Comparison of ENCODE assay signal across 12 cellular contexts in genomic region chr19:2057484-2058469, GRCh38. TPM values are rescaled to one million over a fixed set of nuclear protein-coding genes. Genes with fewer than 3 reads are reported as not detected.
DNase-seq lines count a peak whose midpoint lies in the region; ATAC-seq, FAIRE-seq and TF ChIP-seq lines count a peak whose summit lies in the region.
"Had no signal": no experiment of that assay in that cellular context is flagged by ENCODE, and none has a peak within 500 bp of the region (broad histone marks: within the 10 kb centered on the region; RNA-seq: fewer than 3 reads in every experiment).

No MANE protein-coding gene starts in this region.

- H3K9ac ChIP-seq in HUES6 (ENCODE audit: low read length) (no peak overlapping the region), keratinocyte (ENCODE audit: control insufficient read depth, extremely low read depth, insufficient read depth, low read length) (no peak overlapping the region), stomach smooth muscle (ENCODE audit: low read length in 2 of 2) (no peak overlapping the region)

- H3K9me3 ChIP-seq in HUES6 (ENCODE audit: control insufficient read depth, insufficient read depth, low read depth, low read length) (no peaks in the 10 kb centered on the region), keratinocyte (ENCODE audit: control insufficient read depth, low read depth, low read length) (no peaks in the 10 kb centered on the region), stomach smooth muscle (ENCODE audit: control insufficient read depth in 2 of 2, low read length in 2 of 2) (no peaks in the 10 kb centered on the region)

- DNase-seq in keratinocyte (ENCODE audit: low read depth, low spot score), result no peak
- no peak for DNase-seq in NOMO-1 (lab: John Stamatoyannopoulos, UW; ENCODE audit: unreplicated experiment in 2 of 2)
- DNase-seq: activated T-cell treated with anti-CD3 and anti-CD28 coated beads, Interleukin-2, amount 50 U/mL, for 4 hours; HCEC 1CT; KBM-7; RPMI8226; stimulated activated CD8-positive, alpha-beta memory T cell treated with anti-CD3 and anti-CD28 coated beads, Interleukin-4, amount 100 ng/mL, for 48 hours had no signal

- TF ChIP-seq CTCF in keratinocyte (optimal IDR thresholded peaks at IDR 0.05 in 1 of 3, IDR thresholded peaks at IDR 0.05 in 1 of 3, conservative IDR thresholded peaks at IDR 0.05 in 1 of 3; ENCODE audit: extremely low read depth in 1 of 3, insufficient read depth in 2 of 3, low read length in 3 of 3), result no peak

- H3K27ac Mint-ChIP-seq in activated T-helper 17 cell treated with anti-CD3 and anti-CD28 coated beads, Interleukin-2, amount 50 U/mL, for 72 hours, result peak overlapping the region; percentile 17

- no peak for ATAC-seq in activated T-helper 17 cell treated with anti-CD3 and anti-CD28 coated beads, Interleukin-2, amount 50 U/mL, for 72 hours (replicated peaks)
- ATAC-seq in GM21423 (IDR thresholded peaks at IDR 0.05; ENCODE audit: unreplicated experiment) (no peak), GM21526 (IDR thresholded peaks at IDR 0.05; ENCODE audit: low FRiP score, unreplicated experiment) (no peak)
- ATAC-seq: activated T-cell treated with anti-CD3 and anti-CD28 coated beads, Interleukin-2, amount 50 U/mL, for 4 hours had no signal

- no peaks in the 10 kb centered on the region for H3K9me3 Mint-ChIP-seq in activated T-helper 17 cell treated with anti-CD3 and anti-CD28 coated beads, Interleukin-2, amount 50 U/mL, for 72 hours
- H3K9me3 Mint-ChIP-seq: activated T-cell treated with anti-CD3 and anti-CD28 coated beads, Interleukin-2, amount 50 U/mL, for 4 hours had no signal

- H3K4me3 Mint-ChIP-seq in activated T-helper 17 cell treated with anti-CD3 and anti-CD28 coated beads, Interleukin-2, amount 50 U/mL, for 72 hours, result peak overlapping the region; percentile 84
- H3K4me3 Mint-ChIP-seq: activated T-cell treated with anti-CD3 and anti-CD28 coated beads, Interleukin-2, amount 50 U/mL, for 4 hours had no signal

- no peaks in the 10 kb centered on the region for H3K9me1 ChIP-seq in keratinocyte (ENCODE audit: control insufficient read depth, extremely low read depth, insufficient read depth, low read length)

- H3K27me3 ChIP-seq in HUES6 (ENCODE audit: control insufficient read depth, insufficient read depth, low read length), result no peaks in the 10 kb centered on the region
- no peaks in the 10 kb centered on the region for H3K27me3 ChIP-seq in keratinocyte (ENCODE audit: control insufficient read depth, extremely low read depth, insufficient read depth, low read length)
- no peaks in the 10 kb centered on the region for H3K27me3 ChIP-seq in stomach smooth muscle (ENCODE audit: control insufficient read depth in 1 of 2, insufficient read depth in 2 of 2, low read length in 2 of 2)

- H3K4me1 Mint-ChIP-seq in activated T-helper 17 cell treated with anti-CD3 and anti-CD28 coated beads, Interleukin-2, amount 50 U/mL, for 72 hours, result peaks cover 10% of the 10 kb centered on the region

- dilution Hi-C loops in keratinocyte (cut with MboI; ENCODE audit: extremely low pct_ligation_motif_present, low sequenced_read_pairs), result no loop called here

- H3K27ac ChIP-seq in HUES6 (ENCODE audit: low read depth, low read length) (peak overlapping the region; percentile 49; the same call in 1 of the 2 replicates), keratinocyte (ENCODE audit: control insufficient read depth, insufficient read depth, low read length) (peak overlapping the region; percentile 8), stomach smooth muscle (ENCODE audit: low read length) (peak overlapping the region; percentile 53)

- H3K4me2 ChIP-seq in keratinocyte (ENCODE audit: control insufficient read depth, extremely low read depth, insufficient read depth, low read depth, low read length), result no peak overlapping the region

- FAIRE-seq in keratinocyte (lab: Jason Lieb, UNC), result no peak

- no peaks in the 10 kb centered on the region for H3K36me3 ChIP-seq in HUES6 (ENCODE audit: control insufficient read depth, insufficient read depth, low read length)
- H3K36me3 ChIP-seq in keratinocyte (ENCODE audit: control insufficient read depth in 2 of 2, extremely low read depth in 1 of 2, insufficient read depth in 2 of 2, low read length in 2 of 2), result no peaks in the 10 kb centered on the region
- no peaks in the 10 kb centered on the region for H3K36me3 ChIP-seq in stomach smooth muscle (ENCODE audit: control insufficient read depth in 2 of 2, insufficient read depth in 2 of 2, low read length in 2 of 2)

- H2AFZ ChIP-seq in keratinocyte (ENCODE audit: control insufficient read depth, low read length), result no peak overlapping the region

- H3K36me3 Mint-ChIP-seq in activated T-helper 17 cell treated with anti-CD3 and anti-CD28 coated beads, Interleukin-2, amount 50 U/mL, for 72 hours (ENCODE audit: low read depth), result peaks cover 7% of the 10 kb centered on the region

- H3K79me2 ChIP-seq in keratinocyte (ENCODE audit: control insufficient read depth, insufficient read depth, low read length), result no peaks in the 10 kb centered on the region

- no peaks in the 10 kb centered on the region for H3K27me3 Mint-ChIP-seq in activated T-helper 17 cell treated with anti-CD3 and anti-CD28 coated beads, Interleukin-2, amount 50 U/mL, for 72 hours

- H4K20me1 ChIP-seq in keratinocyte (ENCODE audit: control insufficient read depth, extremely low read depth, insufficient read depth, low read length), result no peaks in the 10 kb centered on the region

- H3K4me1 ChIP-seq in HUES6 (ENCODE audit: control insufficient read depth, insufficient read depth, low read length), result peaks cover 41% of the 10 kb centered on the region
- H3K4me1 ChIP-seq in keratinocyte (ENCODE audit: control insufficient read depth, extremely low read depth, insufficient read depth, low read length), result peaks cover 54% of the 10 kb centered on the region
- peaks cover 64% of the 10 kb centered on the region for H3K4me1 ChIP-seq in stomach smooth muscle (ENCODE audit: control insufficient read depth, insufficient read depth, low read length)

- H3K4me3 ChIP-seq in HUES6 (ENCODE audit: low read depth, low read length), result no peak overlapping the region
- H3K4me3 ChIP-seq in keratinocyte (ENCODE audit: control insufficient read depth in 2 of 3, extremely low read depth in 1 of 3, insufficient read depth in 2 of 3, low read depth in 1 of 3, low read length in 3 of 3), result no peak overlapping the region
- no peak overlapping the region for H3K4me3 ChIP-seq in stomach smooth muscle (ENCODE audit: low read length in 2 of 2)

RNA-seq across cellular contexts. Expression of gene MKNK2, which starts 6.7 kb away (rescaled TPM):
- 100 to 1,000 TPM; 280 to 525 TPM for total RNA-seq in activated T-helper 17 cell treated with anti-CD3 and anti-CD28 coated beads, Interleukin-2, amount 50 U/mL, for 72 hours
- polyA plus RNA-seq in keratinocyte, result 64.0 to 113 TPM (median 88.3 TPM) in 3 replicates
- 155 TPM for polyA plus RNA-seq in keratinocyte (2011; ENCODE audit: low read depth)
- polyA plus RNA-seq in keratinocyte (2011; cell fraction: cytosol; rRNA removed), result 54.2 and 95.8 TPM in 2 replicates
- 87.3 and 99.2 TPM in 2 replicates for polyA plus RNA-seq in keratinocyte (2011; cell fraction: nucleus; rRNA removed)
- polyA plus RNA-seq in keratinocyte (2012; ENCODE audit: low replicate concordance), result 101 and 231 TPM in 2 replicates
- 111 to 139 TPM (median 130 TPM) in 3 replicates for polyA minus RNA-seq in keratinocyte
- polyA minus RNA-seq in keratinocyte (2011; cell fraction: cytosol; rRNA and poly(A)+ RNA removed), result 391 TPM
- polyA minus RNA-seq in keratinocyte (2011; cell fraction: nucleus; rRNA and poly(A)+ RNA removed), result 86.2 and 87.5 TPM in 2 replicates

RNA-seq across cellular contexts. Expression of gene MOB3A, which starts 38.3 kb away (rescaled TPM):
- 100 to 1,000 TPM; 271 to 387 TPM for total RNA-seq in activated T-helper 17 cell treated with anti-CD3 and anti-CD28 coated beads, Interleukin-2, amount 50 U/mL, for 72 hours
- 24.1 to 61.8 TPM (median 34.2 TPM) in 3 replicates for polyA plus RNA-seq in keratinocyte
- 8.6 TPM for polyA plus RNA-seq in keratinocyte (2011; ENCODE audit: low read depth)
- 35.7 and 45.2 TPM in 2 replicates for polyA plus RNA-seq in keratinocyte (2011; cell fraction: cytosol; rRNA removed)
- 44.3 and 61.8 TPM in 2 replicates for polyA plus RNA-seq in keratinocyte (2011; cell fraction: nucleus; rRNA removed)
- 20.9 and 52.4 TPM in 2 replicates for polyA plus RNA-seq in keratinocyte (2012; ENCODE audit: low replicate concordance)
- 57.5 to 202 TPM (median 64.4 TPM) in 3 replicates for polyA minus RNA-seq in keratinocyte
- 125 TPM for polyA minus RNA-seq in keratinocyte (2011; cell fraction: cytosol; rRNA and poly(A)+ RNA removed)
- 30.7 and 47.2 TPM in 2 replicates for polyA minus RNA-seq in keratinocyte (2011; cell fraction: nucleus; rRNA and poly(A)+ RNA removed)

RNA-seq across cellular contexts. Expression of gene IZUMO4, which starts 38.9 kb away (rescaled TPM):
- total RNA-seq in activated T-helper 17 cell treated with anti-CD3 and anti-CD28 coated beads, Interleukin-2, amount 50 U/mL, for 72 hours, result 100 to 1,000 TPM in 1 of 2 donors, 10 to 100 TPM in 1; 13.9 to 143 TPM
- 6.0 to 14.9 TPM (median 6.7 TPM) in 3 replicates for polyA plus RNA-seq in keratinocyte
- polyA plus RNA-seq in keratinocyte (2011; ENCODE audit: low read depth), result 1.8 TPM
- polyA plus RNA-seq in keratinocyte (2011; cell fraction: cytosol; rRNA removed), result 3.4 and 6.7 TPM in 2 replicates
- 23.2 and 33.2 TPM in 2 replicates for polyA plus RNA-seq in keratinocyte (2011; cell fraction: nucleus; rRNA removed)
- polyA plus RNA-seq in keratinocyte (2012; ENCODE audit: low replicate concordance), result 6.3 and 7.6 TPM in 2 replicates
- polyA minus RNA-seq in keratinocyte, result 5.0 to 8.4 TPM (median 7.2 TPM) in 3 replicates
- polyA minus RNA-seq in keratinocyte (2011; cell fraction: cytosol; rRNA and poly(A)+ RNA removed), result 3.5 TPM
- 1.6 and 3.3 TPM in 2 replicates for polyA minus RNA-seq in keratinocyte (2011; cell fraction: nucleus; rRNA and poly(A)+ RNA removed)

RNA-seq across cellular contexts. Expression of gene BTBD2, which starts 42.3 kb away (rescaled TPM):
- total RNA-seq in activated T-helper 17 cell treated with anti-CD3 and anti-CD28 coated beads, Interleukin-2, amount 50 U/mL, for 72 hours, result 10 to 100 TPM; 44.2 to 56.0 TPM
- polyA plus RNA-seq in keratinocyte, result 19.2 to 24.7 TPM (median 22.3 TPM) in 3 replicates
- 8.6 TPM for polyA plus RNA-seq in keratinocyte (2011; ENCODE audit: low read depth)
- polyA plus RNA-seq in keratinocyte (2011; cell fraction: cytosol; rRNA removed), result 11.0 and 32.9 TPM in 2 replicates
- polyA plus RNA-seq in keratinocyte (2011; cell fraction: nucleus; rRNA removed), result 14.9 and 23.3 TPM in 2 replicates
- 25.2 and 57.3 TPM in 2 replicates for polyA plus RNA-seq in keratinocyte (2012; ENCODE audit: low replicate concordance)
- 17.0 to 54.3 TPM (median 18.8 TPM) in 3 replicates for polyA minus RNA-seq in keratinocyte
- 68.1 TPM for polyA minus RNA-seq in keratinocyte (2011; cell fraction: cytosol; rRNA and poly(A)+ RNA removed)
- polyA minus RNA-seq in keratinocyte (2011; cell fraction: nucleus; rRNA and poly(A)+ RNA removed), result 18.3 and 19.4 TPM in 2 replicates
